Comparison of ENCODE assay signal across 23 cellular contexts in genomic region chr17:16460796-16461605, GRCh38. TPM values are rescaled to one million over a fixed set of nuclear protein-coding genes. Genes with fewer than 3 reads are reported as not detected.
"Had no signal": no experiment of that assay in that cellular context is flagged by ENCODE, and none has a peak within 500 bp of the region (broad histone marks: within the 10 kb centered on the region; RNA-seq: fewer than 3 reads in every experiment).

No MANE protein-coding gene starts in this region.

- H3K27ac ChIP-seq: ascending aorta had no signal

- H3K36me3 Mint-ChIP-seq: activated naive CD4-positive, alpha-beta T cell treated with anti-CD3 and anti-CD28 coated beads, Interleukin-2, amount 50 U/mL, for 24 hours had no signal

- H3K4me3 ChIP-seq: ascending aorta, body of pancreas, Peyer's patch had no signal

- H3K27me3 Mint-ChIP-seq: activated naive CD4-positive, alpha-beta T cell treated with anti-CD3 and anti-CD28 coated beads, Interleukin-2, amount 50 U/mL, for 24 hours; activated naive CD8-positive, alpha-beta T cell treated with anti-CD3 and anti-CD28 coated beads, Interleukin-2, amount 50 U/mL, for 24 hours had no signal

- H3K4me3 Mint-ChIP-seq: activated CD8-positive, alpha-beta T cell treated with anti-CD3 and anti-CD28 coated beads, Interleukin-2, amount 10 ng/mL, durations not matched to agents 7 days and 5 days; activated naive CD4-positive, alpha-beta T cell treated with anti-CD3 and anti-CD28 coated beads, Interleukin-2, amount 50 U/mL, for 24 hours; activated naive CD8-positive, alpha-beta T cell treated with anti-CD3 and anti-CD28 coated beads, Interleukin-2, amount 50 U/mL, for 24 hours; T-helper 1 cell treated with Interleukin-12 subunit alpha and Interleukin-12 subunit beta and Interleukin-4 antibody, amounts not matched to agents 30 μg/mL and 1 μg/mL, for 36 hours had no signal

- ATAC-seq: activated CD8-positive, alpha-beta T cell treated with anti-CD3 and anti-CD28 coated beads, Interleukin-2, amount 10 ng/mL, durations not matched to agents 7 days and 5 days; activated naive CD8-positive, alpha-beta T cell treated with anti-CD3 and anti-CD28 coated beads, Interleukin-2, amount 50 U/mL, for 24 hours; body of pancreas had no signal

- DNase-seq: activated CD4-positive, alpha-beta T cell treated with anti-CD3 and anti-CD28 coated beads for 48 hours; activated CD4-positive, alpha-beta T cell treated with anti-CD3 and anti-CD28 coated beads, Interleukin-2, amount 50 U/mL, for 4 hours; activated CD4-positive, CD25-positive, alpha-beta regulatory T cell treated with anti-CD3 and anti-CD28 coated beads, Interleukin-2, amount 50 U/mL, for 72 hours; activated CD8-positive, alpha-beta memory T cell treated with anti-CD3 and anti-CD28 coated beads, Interleukin-2, amount 50 U/mL, for 48 hours; activated CD8-positive, alpha-beta T cell treated with anti-CD3 and anti-CD28 coated beads, Interleukin-2, amount 10 ng/mL, durations not matched to agents 7 days and 5 days; activated naive CD8-positive, alpha-beta T cell treated with anti-CD3 and anti-CD28 coated beads, Interleukin-2, amount 50 U/mL, for 24 hours; activated T-cell treated with anti-CD3 and anti-CD28 coated beads, Interleukin-2, amount 50 U/mL, for 1 hour; amniotic stem cell; body of pancreas; central memory CD4-positive, alpha-beta T cell; Kasumi-1; NCI-H1048; NCI-H146; NCI-H187 treated with DMSO at 0.1 percent for 48 hours; NCI-H2081 treated with DMSO at 0.1 percent for 48 hours; NCI-H446; NCI-H524; Peyer's patch; SHP77 treated with DMSO at 0.1 percent for 48 hours had no signal

- H3K4me1 Mint-ChIP-seq: activated naive CD4-positive, alpha-beta T cell treated with anti-CD3 and anti-CD28 coated beads, Interleukin-2, amount 50 U/mL, for 24 hours; activated naive CD8-positive, alpha-beta T cell treated with anti-CD3 and anti-CD28 coated beads, Interleukin-2, amount 50 U/mL, for 24 hours had no signal

- H3K27ac Mint-ChIP-seq: activated CD8-positive, alpha-beta T cell treated with anti-CD3 and anti-CD28 coated beads, Interleukin-2, amount 10 ng/mL, durations not matched to agents 7 days and 5 days; activated naive CD4-positive, alpha-beta T cell treated with anti-CD3 and anti-CD28 coated beads, Interleukin-2, amount 50 U/mL, for 24 hours; activated naive CD8-positive, alpha-beta T cell treated with anti-CD3 and anti-CD28 coated beads, Interleukin-2, amount 50 U/mL, for 24 hours; T-helper 1 cell treated with Interleukin-12 subunit alpha and Interleukin-12 subunit beta and Interleukin-4 antibody, amounts not matched to agents 30 μg/mL and 1 μg/mL, for 36 hours had no signal

- H3K9me3 ChIP-seq: ascending aorta, body of pancreas, Peyer's patch had no signal

- H3K9me3 Mint-ChIP-seq: activated naive CD4-positive, alpha-beta T cell treated with anti-CD3 and anti-CD28 coated beads, Interleukin-2, amount 50 U/mL, for 24 hours; activated naive CD8-positive, alpha-beta T cell treated with anti-CD3 and anti-CD28 coated beads, Interleukin-2, amount 50 U/mL, for 24 hours; T-helper 1 cell treated with Interleukin-12 subunit alpha and Interleukin-12 subunit beta and Interleukin-4 antibody, amounts not matched to agents 30 μg/mL and 1 μg/mL, for 36 hours had no signal

- H3K27me3 ChIP-seq: ascending aorta, body of pancreas, Peyer's patch had no signal

RNA-seq across cellular contexts. Expression of gene LRRC75A, which starts 31.0 kb away (rescaled TPM):
- total RNA-seq: bronchial epithelial cell had no signal
